ENCODE assay signal across 8 cellular contexts in genomic region chr5:90386099-90386710, GRCh38. TPM values are rescaled to one million over a fixed set of nuclear protein-coding genes. Genes with fewer than 3 reads are reported as not detected.
A peak's percentile ranks its signal among the peaks of the same experiment; 100 is the strongest.
DNase-seq lines count a peak whose midpoint lies in the region; ATAC-seq, FAIRE-seq and TF ChIP-seq lines count a peak whose summit lies in the region.

No MANE protein-coding gene starts in this region.

- H3K27ac Mint-ChIP-seq in Caco-2 (ENCODE audit: unreplicated experiment), result no peak overlapping the region

- ATAC-seq in GM19455 (IDR thresholded peaks at IDR 0.05; ENCODE audit: unreplicated experiment), result no peak
- ATAC-seq in GM18517 (IDR thresholded peaks at IDR 0.05; ENCODE audit: unreplicated experiment), result no peak

- H3K4me1 ChIP-seq in Caco-2 (no peaks in the 10 kb centered on the region), Karpas-422 (ENCODE audit: low read length) (no peaks in the 10 kb centered on the region), ascending aorta (no peaks in the 10 kb centered on the region)

- H3K36me3 Mint-ChIP-seq in Caco-2 (ENCODE audit: insufficient read depth, unreplicated experiment), result no peaks in the 10 kb centered on the region

- H3K4me1 Mint-ChIP-seq in Caco-2 (ENCODE audit: low read depth, unreplicated experiment), result peaks cover 6% of the 10 kb centered on the region

- H3K27me3 ChIP-seq in Caco-2 (replicated peaks; ENCODE audit: control insufficient read depth, insufficient read depth, low read length) (no peaks in the 10 kb centered on the region), Karpas-422 (ENCODE audit: low read length) (no peaks in the 10 kb centered on the region), ascending aorta (no peaks in the 10 kb centered on the region)

- no peaks in the 10 kb centered on the region for H3K27me3 Mint-ChIP-seq in Caco-2 (ENCODE audit: insufficient read depth, unreplicated experiment)

- TF ChIP-seq CTCF in Caco-2 (IDR thresholded peaks at IDR 0.05; ENCODE audit: insufficient read depth in 1 of 2, low read depth in 1 of 2, low read length in 1 of 2, severe bottlenecking in 1 of 2, unreplicated experiment in 1 of 2) (peak; percentile 51 to 61), ascending aorta (IDR thresholded peaks at IDR 0.05) (peak; percentile 35 to 62 (median 41))

- peak in 1 of 2 experiments; percentile 15 for DNase-seq in Caco-2
- DNase-seq in Karpas-422, result peak; percentile 73
- no peak for DNase-seq in ascending aorta (ENCODE audit: low spot score in 2 of 2)
- peak; percentile 51 for DNase-seq in medulla oblongata (ENCODE audit: extremely low spot score)
- no peak for DNase-seq in stimulated activated CD4-positive, alpha-beta T cell treated with anti-CD3 and anti-CD28 coated beads, Interleukin-4, amount 100 ng/mL, for 1 hour
- DNase-seq in HTR-8/SVneo (ENCODE audit: insufficient read length, low spot score), result no peak

- H3K4me3 Mint-ChIP-seq in Caco-2 (ENCODE audit: unreplicated experiment), result no peak overlapping the region

- H3K4me3 ChIP-seq in Caco-2 (ENCODE audit: low read depth, low read length) (no peak overlapping the region), Karpas-422 (ENCODE audit: low read length) (no peak overlapping the region), ascending aorta (no peak overlapping the region)

- no peaks in the 10 kb centered on the region for H3K9me2 ChIP-seq in Karpas-422 (replicated peaks; ENCODE audit: insufficient read depth, low read length)

- H2AFZ ChIP-seq in Karpas-422 (ENCODE audit: low read length), result no peak overlapping the region

- POLR2A ChIA-PET in Caco-2 (lab: Charles Lee), result no interaction called here

- H3K79me2 ChIP-seq in Karpas-422 (ENCODE audit: low read length), result no peaks in the 10 kb centered on the region

- H3K27ac ChIP-seq in Karpas-422 (ENCODE audit: low read length), result no peak overlapping the region
- H3K27ac ChIP-seq in ascending aorta, result no peak overlapping the region

- no peaks in the 10 kb centered on the region for H4K20me1 ChIP-seq in Karpas-422 (ENCODE audit: insufficient read depth, low read depth, low read length)

- peaks cover 10% of the 10 kb centered on the region for H3K9me3 Mint-ChIP-seq in Caco-2 (ENCODE audit: unreplicated experiment)

- H3K36me3 ChIP-seq in Caco-2 (ENCODE audit: control insufficient read depth, insufficient read depth, low read length), result no peaks in the 10 kb centered on the region
- H3K36me3 ChIP-seq in Karpas-422 (ENCODE audit: insufficient read depth, low read length), result no peaks in the 10 kb centered on the region
- H3K36me3 ChIP-seq in ascending aorta, result no peaks in the 10 kb centered on the region

- CTCF ChIA-PET in Caco-2 (lab: Charles Lee), result no interaction called here

- FAIRE-seq in HTR-8/SVneo (lab: Jason Lieb, UNC), result no peak

- no peak overlapping the region for H3K9ac ChIP-seq in Karpas-422 (ENCODE audit: low read length)

- BruUV-seq in Caco-2 (replicated peaks; lab: Mats Ljungman, UMichigan), result no TSS peak

- intact Hi-C loops in Caco-2 (cut with micrococcal nuclease; ENCODE audit: unreplicated experiment), result loop anchor here (1.0 to 10.0 kb wide), 7 partner anchors 49 to 1657 kb away; no protein-coding TSS in a partner anchor
- intact Hi-C loops in ascending aorta (cut with DNase I), result loop anchor here (5.0 kb wide), 1 partner anchor 1659 kb away; no protein-coding TSS in a partner anchor

- H3K4me2 ChIP-seq in Karpas-422 (ENCODE audit: low read depth, low read length, poor library complexity, severe bottlenecking), result no peak overlapping the region

- H3K9me3 ChIP-seq in Caco-2, result no peaks in the 10 kb centered on the region
- no peaks in the 10 kb centered on the region for H3K9me3 ChIP-seq in Karpas-422 (ENCODE audit: low read length)
- no peaks in the 10 kb centered on the region for H3K9me3 ChIP-seq in ascending aorta

RNA-seq across cellular contexts. Expression of gene CETN3, which starts 23.4 kb away (rescaled TPM):
- total RNA-seq in Caco-2 (2022), result 38.5 and 42.7 TPM in 2 replicates
- total RNA-seq in Karpas-422 (2014; rRNA removed; shearing (Covaris generic); ENCODE audit: low replicate concordance), result 54.7 and 55.4 TPM in 2 replicates
- 36.7 TPM for total RNA-seq in ascending aorta

Comparison
In these comparisons a context has a peak if more than half of its experiments do, and no peak if none do; other contexts are left out.
1. DNase-seq: peak in Karpas-422 (single experiment) and medulla oblongata (single experiment); none in ascending aorta (0 of 2), stimulated activated CD4-positive, alpha-beta T cell treated with anti-CD3 and anti-CD28 coated beads, Interleukin-4, amount 100 ng/mL, for 1 hour (single experiment) and HTR-8/SVneo (single experiment).